ENCODE assay signal across 8 cellular contexts in genomic region chr7:143381427-143382125, GRCh38. TPM values are rescaled to one million over a fixed set of nuclear protein-coding genes. Genes with fewer than 3 reads are reported as not detected.
DNase-seq lines count a peak whose midpoint lies in the region; ATAC-seq and TF ChIP-seq lines count a peak whose summit lies in the region.

No MANE protein-coding gene starts in this region.

- peak overlapping the region; percentile 96 for H3K27ac ChIP-seq in ACC112 (ENCODE audit: low read depth, low read length)
- no peak overlapping the region for H3K27ac ChIP-seq in ectodermal cell (ENCODE audit: insufficient read depth, low read depth, low read length, poor library complexity, severe bottlenecking)
- H3K27ac ChIP-seq in mesodermal cell (ENCODE audit: low read depth, low read length, severe bottlenecking): peak overlapping the region; percentile 99
- peak overlapping the region; percentile 96 to 100 for H3K27ac ChIP-seq in tibial artery

- WGBS in ectodermal cell, 2 experiments: 0 to 1% methylated on average over 63 of the region's 64 CpGs
- 0% methylated on average over 22 to 53 of the region's 64 CpGs for WGBS in mesodermal cell (ENCODE audit: insufficient coverage in 2 of 2), 2 experiments

- DNase-seq in RKO (ENCODE audit: low spot score) (peak; percentile 53), tibial artery (peak; percentile 76 to 89)

- H3K36me3 ChIP-seq in ACC112 (ENCODE audit: insufficient read depth, low read length): peaks cover 3% of the 10 kb centered on the region; the same call in 1 of the 2 replicates
- H3K36me3 ChIP-seq in ectodermal cell (ENCODE audit: control insufficient read depth, insufficient read depth, low read length): no peaks in the 10 kb centered on the region
- peaks cover 48% of the 10 kb centered on the region for H3K36me3 ChIP-seq in mesodermal cell (ENCODE audit: control insufficient read depth, insufficient read depth, low read length)
- peaks cover 0 to 12% (median 0%) of the 10 kb centered on the region in 3 donors for H3K36me3 ChIP-seq in tibial artery

- peak overlapping the region; percentile 93 for H3K4me3 ChIP-seq in ACC112 (ENCODE audit: low read depth, low read length)
- H3K4me3 ChIP-seq in ectodermal cell (ENCODE audit: insufficient read depth, low read depth, low read length): peak overlapping the region; percentile 70
- peak overlapping the region; percentile 97 for H3K4me3 ChIP-seq in mesodermal cell (ENCODE audit: extremely low read depth, insufficient read depth, low read length, poor library complexity, severe bottlenecking)
- peak overlapping the region; percentile 69 to 98 for H3K4me3 ChIP-seq in tibial artery

- TF ChIP-seq CTCF in tibial artery (IDR thresholded peaks at IDR 0.05): no peak

- H3K27me3 ChIP-seq in ACC112 (ENCODE audit: insufficient read depth, low read length) (no peaks in the 10 kb centered on the region), ectodermal cell (ENCODE audit: control insufficient read depth, insufficient read depth, low read length, poor library complexity, severe bottlenecking) (no peaks in the 10 kb centered on the region), tibial artery (no peaks in the 10 kb centered on the region)

- ATAC-seq in GM18511 (IDR thresholded peaks at IDR 0.05; ENCODE audit: unreplicated experiment) (peak; percentile 17), HG03025 (IDR thresholded peaks at IDR 0.05; ENCODE audit: low FRiP score, unreplicated experiment) (peak; percentile 6), GM21526 (IDR thresholded peaks at IDR 0.05; ENCODE audit: low FRiP score, unreplicated experiment) (no peak)

- intact Hi-C loops in tibial artery (cut with DNase I; ENCODE audit: low total_unique reads): loop anchor here (5.0 kb wide), 1 partner anchor 36 kb away; no protein-coding TSS in a partner anchor

- H2AFZ ChIP-seq in ACC112 (ENCODE audit: low read length, unreplicated experiment): no peak overlapping the region

- peaks cover 73% of the 10 kb centered on the region for H3K79me2 ChIP-seq in ACC112 (ENCODE audit: control insufficient read depth, insufficient read depth, low read length, unreplicated experiment)

- H3K4me1 ChIP-seq in ACC112 (ENCODE audit: control insufficient read depth, insufficient read depth, low read length, unreplicated experiment) (peaks cover 45% of the 10 kb centered on the region), ectodermal cell (ENCODE audit: control insufficient read depth, insufficient read depth, low read length) (peaks cover 25% of the 10 kb centered on the region), mesodermal cell (ENCODE audit: control insufficient read depth, insufficient read depth, low read length, poor library complexity, severe bottlenecking) (peaks cover 45% of the 10 kb centered on the region), tibial artery (peaks cover 0 to 64% (median 55%) of the 10 kb centered on the region in 4 donors)

- H3K9me3 ChIP-seq in ectodermal cell (ENCODE audit: control insufficient read depth, low read length): no peaks in the 10 kb centered on the region
- H3K9me3 ChIP-seq in mesodermal cell (ENCODE audit: control insufficient read depth, low read length): peaks cover 3% of the 10 kb centered on the region
- H3K9me3 ChIP-seq in tibial artery: no peaks in the 10 kb centered on the region

RNA-seq across cellular contexts. Expression of gene ZYX, which starts 0.4 kb away (rescaled TPM):
- polyA plus RNA-seq in ectodermal cell (2013, experiment 1 of 4): 115 TPM
- 138 TPM for polyA plus RNA-seq in ectodermal cell (2013, experiment 2 of 4)
- 94.3 TPM for polyA plus RNA-seq in ectodermal cell (2013, experiment 3 of 4)
- polyA plus RNA-seq in ectodermal cell (2013, experiment 4 of 4): 103 TPM
- 271 TPM for polyA plus RNA-seq in mesodermal cell (2013, experiment 1 of 2)
- 222 TPM for polyA plus RNA-seq in mesodermal cell (2013, experiment 2 of 2)

RNA-seq across cellular contexts. Expression of gene FAM131B, which starts 19.1 kb away (rescaled TPM):
- 30.8 TPM for polyA plus RNA-seq in ectodermal cell (2013, experiment 1 of 4)
- polyA plus RNA-seq in ectodermal cell (2013, experiment 2 of 4): 39.3 TPM
- polyA plus RNA-seq in ectodermal cell (2013, experiment 3 of 4): 26.0 TPM
- polyA plus RNA-seq in ectodermal cell (2013, experiment 4 of 4): 31.6 TPM
- polyA plus RNA-seq in mesodermal cell (2013, experiment 1 of 2): 7.7 TPM
- polyA plus RNA-seq in mesodermal cell (2013, experiment 2 of 2): 6.6 TPM

RNA-seq across cellular contexts. Expression of gene EPHA1, which starts 27.1 kb away (rescaled TPM):
- polyA plus RNA-seq in ectodermal cell (2013, experiment 1 of 4): 3.6 TPM
- polyA plus RNA-seq in ectodermal cell (2013, experiment 2 of 4): 2.0 TPM
- 1.7 TPM for polyA plus RNA-seq in ectodermal cell (2013, experiment 3 of 4)
- 1.1 TPM for polyA plus RNA-seq in ectodermal cell (2013, experiment 4 of 4)
- 1.0 TPM for polyA plus RNA-seq in mesodermal cell (2013, experiment 1 of 2)
- polyA plus RNA-seq in mesodermal cell (2013, experiment 2 of 2): 1.5 TPM
